ENCODE assay signal across 8 cellular contexts in genomic region chr21:33588485-33589335, GRCh38. TPM values are rescaled to one million over a fixed set of nuclear protein-coding genes. Genes with fewer than 3 reads are reported as not detected.
DNase-seq lines count a peak whose midpoint lies in the region; TF ChIP-seq lines count a peak whose summit lies in the region.

Gene DONSON, minus strand, starts transcription at chr21:33588684. Its CDS starts 43 bp downstream, at chr21:33588641.

- H3K9me3 ChIP-seq in SK-N-SH (no peaks in the 10 kb centered on the region), suprapubic skin (no peaks in the 10 kb centered on the region)

- TF ChIP-seq POLR2A in suprapubic skin (IDR thresholded peaks at IDR 0.05) = peak in 1 of 2 donors; percentile 17

- H3K4me1 ChIP-seq in SK-N-SH (ENCODE audit: control insufficient read depth in 1 of 2, insufficient read depth in 2 of 2, low read depth in 1 of 2, low read length in 1 of 2) (peaks cover 6% of the 10 kb centered on the region in 2 experiments; a peak in 3 of 4 replicates), suprapubic skin (peaks cover 14% of the 10 kb centered on the region)

- peaks cover 25% of the 10 kb centered on the region for H3F3A ChIP-seq in SK-N-SH (replicated peaks; ENCODE audit: insufficient read depth)

- no peak for TF ChIP-seq RAD21 in SK-N-SH (IDR thresholded peaks at IDR 0.05; ENCODE audit: low read length)

- H3K27ac ChIP-seq in SK-N-SH (ENCODE audit: low read depth in 2 of 2, low read length in 1 of 2) = peak within 1 kb of the TSS; percentile 83 to 96
- H3K27ac ChIP-seq in suprapubic skin = peak within 1 kb of the TSS; percentile 80

- no peak for TF ChIP-seq CTCF in SK-N-SH (IDR thresholded peaks at IDR 0.05)
- no peak for TF ChIP-seq CTCF in suprapubic skin (IDR thresholded peaks at IDR 0.05)

- H3K27me3 ChIP-seq in SK-N-SH (ENCODE audit: insufficient read depth) = no peaks in the 10 kb centered on the region
- no peaks in the 10 kb centered on the region for H3K27me3 ChIP-seq in suprapubic skin

- 2% methylated on average over 13 of the region's 78 CpGs for WGBS in SK-N-SH (ENCODE audit: low lambda C conversion rate)
- WGBS in suprapubic skin = under 1% methylated on average over 31 of the region's 78 CpGs

- peak within 1 kb of the TSS; percentile 85 for H3K4me2 ChIP-seq in SK-N-SH

- POLR2A ChIA-PET in HEK293T (lab: Yijun Ruan, JAX) = interaction anchor here (0.5 to 2.3 kb wide), 15 partner anchors 8 to 109 kb away, joined by 3 to 14 read pairs (median 4); partner anchors contain the start of genes DNAJC28, GART and TMEM50B
- POLR2A ChIA-PET in SK-N-SH (lab: Yijun Ruan, JAX) = interaction anchor here (0.9 to 2.0 kb wide), 6 partner anchors 15 to 161 kb away, joined by 3 to 7 read pairs (median 4); partner anchors contain the start of genes SON and TMEM50B

- H3K36me3 ChIP-seq in SK-N-SH (replicated peaks in 1 of 2; ENCODE audit: control insufficient read depth in 1 of 2, insufficient read depth in 2 of 2, low read length in 1 of 2) = peaks cover 15 to 38% of the 10 kb centered on the region in 2 experiments
- H3K36me3 ChIP-seq in suprapubic skin = no peaks in the 10 kb centered on the region

- CTCF ChIA-PET in HEK293T (lab: Yijun Ruan, JAX) = interaction anchor here (2.5 kb wide), 1 partner anchor 17 kb away, joined by 16 read pairs; no protein-coding TSS in a partner anchor
- CTCF ChIA-PET in SK-N-SH (lab: Yijun Ruan, JAX) = interaction anchor here (1.0 to 5.7 kb wide), 4 partner anchors 10 to 17 kb away, joined by 3 to 50 read pairs (median 6); no protein-coding TSS in a partner anchor

- peak within 1 kb of the TSS; percentile 87 for H3K9ac ChIP-seq in SK-N-SH

- H2AFZ ChIP-seq in SK-N-SH (ENCODE audit: low read depth) = peak within 1 kb of the TSS; percentile 83

- TF ChIP-seq EP300 in SK-N-SH (IDR thresholded peaks at IDR 0.05; ENCODE audit: borderline replicate concordance in 1 of 2, low read depth in 1 of 2, low read length in 1 of 2) = 0 out of 4 replicates have a peak, but pooled peaks of 1 of the 2 experiments have one; percentile 5
- TF ChIP-seq EP300 in suprapubic skin (IDR thresholded peaks at IDR 0.05) = no peak

- H3K4me3 ChIP-seq in GM08714 (ENCODE audit: low read length) (peak within 1 kb of the TSS; percentile 93), SK-N-SH (ENCODE audit: low read depth in 2 of 2, low read length in 1 of 2) (peak within 1 kb of the TSS; percentile 84 to 88), suprapubic skin (peak within 1 kb of the TSS; percentile 90)

- H4K20me1 ChIP-seq in SK-N-SH (ENCODE audit: insufficient read depth) = no peaks in the 10 kb centered on the region

- DNase-seq in HEK293T (ENCODE audit: extremely low spot score) = peak; percentile 99
- peak; percentile 73 for DNase-seq in MV-4-11 (lab: John Stamatoyannopoulos, UW)
- DNase-seq in SK-N-SH = peak; percentile 99
- peak; percentile 87 for DNase-seq in activated naive CD4-positive, alpha-beta T cell treated with anti-CD3 and anti-CD28 coated beads, Interleukin-2, amount 50 U/mL, for 16 hours
- DNase-seq in globus pallidus (ENCODE audit: low spot score) = peak; percentile 78
- DNase-seq in occipital lobe (lab: John Stamatoyannopoulos, UW) = peak; percentile 74
- peak; percentile 89 to 91 for DNase-seq in suprapubic skin (ENCODE audit: low spot score in 2 of 2)

- peaks cover 34% of the 10 kb centered on the region for H3K79me2 ChIP-seq in SK-N-SH (ENCODE audit: insufficient read depth)

- H3K9me2 ChIP-seq in SK-N-SH = no peaks in the 10 kb centered on the region

TF ChIP-seq in HEK293T, 16 proteins besides CTCF, POLR2A, EP300 and RAD21:
- TF ChIP-seq PKNOX1 (IDR thresholded peaks at IDR 0.05) = no peak
- no peak for TF ChIP-seq SP1 (IDR thresholded peaks at IDR 0.05)
- TF ChIP-seq HDGF (IDR thresholded peaks at IDR 0.05; ENCODE audit: borderline replicate concordance) = no peak
- no peak for TF ChIP-seq SUZ12 (IDR thresholded peaks at IDR 0.05)

TF ChIP-seq in SK-N-SH, 30 proteins besides CTCF, POLR2A, EP300 and RAD21 (continues in another document):
- TF ChIP-seq PBX3 (IDR thresholded peaks at IDR 0.05) (peak; percentile 52; the same call in 1 of the 2 replicates), ZBTB33 (IDR thresholded peaks at IDR 0.05; ENCODE audit: borderline replicate concordance, low read depth) (no peak), SIN3A (IDR thresholded peaks at IDR 0.05; ENCODE audit: borderline replicate concordance, low read depth, low read length) (peak; percentile 25; the same call in 1 of the 2 replicates), USF1 (IDR thresholded peaks at IDR 0.05; ENCODE audit: borderline replicate concordance, low read depth) (no peak), NFIC (IDR thresholded peaks at IDR 0.05; ENCODE audit: borderline replicate concordance) (peak; percentile 24; the same call in 1 of the 2 replicates), TCF12 (IDR thresholded peaks at IDR 0.05) (0 out of 2 replicates have a peak, but pooled peaks have one; percentile 9), FOXM1 (IDR thresholded peaks at IDR 0.05; ENCODE audit: low read depth) (no peak), YY1 (IDR thresholded peaks at IDR 0.05; ENCODE audit: low read depth) (no peak), GABPA (IDR thresholded peaks at IDR 0.05; ENCODE audit: low read depth) (no peak), GATA2 (CRISPR knock-in tag; IDR thresholded peaks at IDR 0.05) (no peak; the same call in 1 of the 2 replicates), CHD2 (IDR thresholded peaks at IDR 0.05; ENCODE audit: low read length, partially characterized antibody) (peak; percentile 57), RFX5 (IDR thresholded peaks at IDR 0.05; ENCODE audit: low read length) (no peak), JUND (IDR thresholded peaks at IDR 0.05) (peak; percentile 10; the same call in 1 of the 2 replicates), POLR2AphosphoS5 (IDR thresholded peaks at IDR 0.05; ENCODE audit: low read depth, low read length) (peak; percentile 81), MAX (IDR thresholded peaks at IDR 0.05; ENCODE audit: low read depth) (no peak), NRF1 (IDR thresholded peaks at IDR 0.05; ENCODE audit: low read depth, low read length) (peak; percentile 87), IRF3 (IDR thresholded peaks at IDR 0.05; ENCODE audit: low read depth, low read length) (no peak)

RNA-seq across cellular contexts. Expression of gene DONSON, which starts in this region (rescaled TPM):
- 17.3 and 20.6 TPM in 2 replicates for polyA plus RNA-seq in SK-N-SH (2012; rRNA removed)
- polyA plus RNA-seq in SK-N-SH (2012; cell fraction: cytosol; rRNA removed) = 16.5 and 19.2 TPM in 2 replicates
- 41.8 and 54.5 TPM in 2 replicates for polyA plus RNA-seq in SK-N-SH (2012; cell fraction: nucleus; rRNA removed)
- total RNA-seq in occipital lobe (21.7 TPM), suprapubic skin (10 to 100 TPM in 1 of 4 donors, 1 to 10 TPM in 3; 5.8 to 19.7 (median 6.7) TPM)

Comparison
In these comparisons a context has a peak if more than half of its experiments do, and no peak if none do; other contexts are left out.
1. Peak in every context shown above with its lines: DNase-seq, H3K4me3 ChIP-seq and H3K27ac ChIP-seq.